Comparison of ENCODE assay signal across 18 cellular contexts in genomic region chr11:70779433-70780245, GRCh38.
"Had no signal": no experiment of that assay in that cellular context is flagged by ENCODE, and none has a peak within 500 bp of the region (broad histone marks: within the 10 kb centered on the region; RNA-seq: fewer than 3 reads in every experiment).

No MANE protein-coding gene starts in this region.

- H3K4me3 ChIP-seq: colonic mucosa, heart left ventricle, prostate gland, skin epidermis, suprapubic skin, thyroid gland, uterus had no signal

- H3K27me3 ChIP-seq: colonic mucosa, heart left ventricle, suprapubic skin, thyroid gland, uterus had no signal

- DNase-seq: colonic mucosa; dermis blood vessel endothelial cell; heart left ventricle; hippocampal formation; mesendoderm; naive B cell; occipital lobe; stimulated activated CD4-positive, alpha-beta T cell treated with anti-CD3 and anti-CD28 coated beads, Interleukin-2, amount 100 ng/mL, for 24 hours; stimulated activated CD4-positive, alpha-beta T cell treated with anti-CD3 and anti-CD28 coated beads, Interleukin-4, amount 100 ng/mL, for 4 hours; stimulated activated naive B cell treated with anti-CD40 and anti-IgM and Interleukin-4, amounts not matched to agents 10 μg/mL and 1 μg/mL and 100 μg/mL, for 72 hours; uterus had no signal

- H3K36me3 ChIP-seq: colonic mucosa, heart left ventricle, prostate gland, suprapubic skin, thyroid gland, uterus had no signal

- H3K4me1 ChIP-seq: colonic mucosa, heart left ventricle, parathyroid adenoma, prostate gland, suprapubic skin, uterus had no signal

- H3K27ac ChIP-seq: colonic mucosa, heart left ventricle, parathyroid adenoma, skin epidermis, suprapubic skin, uterus had no signal

- ATAC-seq: sciatic nerve; stimulated activated naive B cell treated with anti-CD40 and anti-IgM and Interleukin-4, amounts not matched to agents 10 μg/mL and 1 μg/mL and 100 μg/mL, for 72 hours had no signal

- H3K9me3 ChIP-seq: colonic mucosa, heart left ventricle, prostate gland, suprapubic skin, thyroid gland, uterus had no signal

- FAIRE-seq: frontal cortex had no signal
